In genomic region chr17:72518810-72519597, GRCh38 we compare ENCODE assay signal across 1 cellular context.
A peak's percentile ranks its signal among the peaks of the same experiment; 100 is the strongest.
TF ChIP-seq lines count a peak whose summit lies in the region.

No MANE protein-coding gene starts in this region.

TF ChIP-seq in HepG2, 621 proteins besides CTCF, POLR2A, EP300 and RAD21 (continued from another document):
- TF ChIP-seq ARID5B (CRISPR knock-in tag; IDR thresholded peaks at IDR 0.05), result peak; percentile 94
- TF ChIP-seq E2F5 (CRISPR knock-in tag; conservative IDR thresholded peaks at IDR 0.05), result no peak
- peak; percentile 56; the same call in 1 of the 2 replicates for TF ChIP-seq KDM2A (CRISPR knock-in tag; IDR thresholded peaks at IDR 0.05; ENCODE audit: borderline replicate concordance, low read depth)
- no peak for TF ChIP-seq ZFYVE20 (CRISPR knock-in tag; IDR thresholded peaks at IDR 0.05; ENCODE audit: borderline replicate concordance, low read depth)
- TF ChIP-seq ZNF329 (CRISPR knock-in tag; IDR thresholded peaks at IDR 0.05; ENCODE audit: low read depth), result no peak
- no peak for TF ChIP-seq SP1 (IDR thresholded peaks at IDR 0.05)
- no peak for TF ChIP-seq SP1 (CRISPR knock-in tag; IDR thresholded peaks at IDR 0.05)
- no peak for TF ChIP-seq EZH2 (conservative IDR thresholded peaks at IDR 0.05; ENCODE audit: low read depth, low read length)
- peak; percentile 85 for TF ChIP-seq NR2F6 (IDR thresholded peaks at IDR 0.05)
- peak; percentile 73 for TF ChIP-seq NR2F6 (CRISPR knock-in tag; IDR thresholded peaks at IDR 0.05)
- TF ChIP-seq ZNF619 (CRISPR knock-in tag; IDR thresholded peaks at IDR 0.05), result 0 out of 2 replicates have a peak, but pooled peaks have one; percentile 59
- no peak for TF ChIP-seq ZNF282 (IDR thresholded peaks at IDR 0.05; ENCODE audit: partially characterized antibody)
- no peak; the same call in 1 of the 2 replicates for TF ChIP-seq KMT2B (CRISPR knock-in tag; IDR thresholded peaks at IDR 0.05)
- TF ChIP-seq LCORL (IDR thresholded peaks at IDR 0.05), result no peak
- TF ChIP-seq LCORL (CRISPR knock-in tag; IDR thresholded peaks at IDR 0.05), result peak; percentile 70
- TF ChIP-seq ZFP36L1 (CRISPR knock-in tag; IDR thresholded peaks at IDR 0.05), result peak; percentile 70; the same call in 1 of the 2 replicates
- no peak for TF ChIP-seq HOXA9 (CRISPR knock-in tag; IDR thresholded peaks at IDR 0.05; ENCODE audit: borderline replicate concordance)
- TF ChIP-seq SOX6 (IDR thresholded peaks at IDR 0.05), result no peak
- TF ChIP-seq SOX6 (CRISPR knock-in tag; IDR thresholded peaks at IDR 0.05), result peak; percentile 90
- peak; percentile 87 for TF ChIP-seq ELF3 (CRISPR knock-in tag; IDR thresholded peaks at IDR 0.05)
- peak; percentile 36; the same call in 1 of the 2 replicates for TF ChIP-seq JUND (CRISPR knock-in tag; IDR thresholded peaks at IDR 0.05)
- no peak for TF ChIP-seq ZNF33A (CRISPR knock-in tag; IDR thresholded peaks at IDR 0.05; ENCODE audit: borderline replicate concordance)
- TF ChIP-seq, protein P1, sequence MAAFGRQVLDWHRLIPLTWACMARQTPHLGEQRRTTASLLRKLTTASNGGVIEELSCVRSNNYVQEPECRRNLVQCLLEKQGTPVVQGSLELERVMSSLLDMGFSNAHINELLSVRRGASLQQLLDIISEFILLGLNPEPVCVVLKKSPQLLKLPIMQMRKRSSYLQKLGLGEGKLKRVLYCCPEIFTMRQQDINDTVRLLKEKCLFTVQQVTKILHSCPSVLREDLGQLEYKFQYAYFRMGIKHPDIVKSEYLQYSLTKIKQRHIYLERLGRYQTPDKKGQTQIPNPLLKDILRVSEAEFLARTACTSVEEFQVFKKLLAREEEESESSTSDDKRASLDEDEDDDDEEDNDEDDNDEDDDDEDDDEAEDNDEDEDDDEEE (CRISPR knock-in tag; IDR thresholded peaks at IDR 0.05), result no peak; the same call in 1 of the 2 replicates
- peak; percentile 63; the same call in 1 of the 2 replicates for TF ChIP-seq CENPT (CRISPR knock-in tag; IDR thresholded peaks at IDR 0.05; ENCODE audit: low read depth)
- TF ChIP-seq NFIB (CRISPR knock-in tag; IDR thresholded peaks at IDR 0.05; ENCODE audit: borderline replicate concordance), result no peak
- no peak for TF ChIP-seq ZSCAN30 (CRISPR knock-in tag; IDR thresholded peaks at IDR 0.05)
- TF ChIP-seq PBX2 (CRISPR knock-in tag; IDR thresholded peaks at IDR 0.05), result 0 out of 2 replicates have a peak, but pooled peaks have one; percentile 16
- TF ChIP-seq KMT2A (CRISPR knock-in tag; IDR thresholded peaks at IDR 0.05), result no peak; the same call in 1 of the 2 replicates
- no peak for TF ChIP-seq ZNF260 (CRISPR knock-in tag; IDR thresholded peaks at IDR 0.05; ENCODE audit: borderline replicate concordance, low read depth)
- peak; percentile 57 for TF ChIP-seq SRSF1 (optimal IDR thresholded peaks at IDR 0.05; ENCODE audit: low read depth, low read length)
- peak; percentile 91 for TF ChIP-seq TARDBP (CRISPR knock-in tag; IDR thresholded peaks at IDR 0.05)
- TF ChIP-seq ZNF563 (CRISPR knock-in tag; IDR thresholded peaks at IDR 0.05), result peak; percentile 57; the same call in 1 of the 2 replicates
- peak; percentile 44; the same call in 1 of the 2 replicates for TF ChIP-seq ZNF564 (CRISPR knock-in tag; IDR thresholded peaks at IDR 0.05)
- TF ChIP-seq ZFX (CRISPR knock-in tag; IDR thresholded peaks at IDR 0.05; ENCODE audit: low read depth), result peak; percentile 57
- TF ChIP-seq RCOR2 (CRISPR knock-in tag; IDR thresholded peaks at IDR 0.05), result peak; percentile 84
- peak; percentile 94 for TF ChIP-seq ARID3A (IDR thresholded peaks at IDR 0.05; ENCODE audit: low read depth, low read length)
- TF ChIP-seq ZNF256 (CRISPR knock-in tag; conservative IDR thresholded peaks at IDR 0.05), result no peak; the same call in 1 of the 2 replicates
- TF ChIP-seq PHB2 (IDR thresholded peaks at IDR 0.05; ENCODE audit: partially characterized antibody), result no peak
- TF ChIP-seq, protein P2, sequence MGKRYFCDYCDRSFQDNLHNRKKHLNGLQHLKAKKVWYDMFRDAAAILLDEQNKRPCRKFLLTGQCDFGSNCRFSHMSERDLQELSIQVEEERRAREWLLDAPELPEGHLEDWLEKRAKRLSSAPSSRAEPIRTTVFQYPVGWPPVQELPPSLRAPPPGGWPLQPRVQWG (CRISPR knock-in tag; IDR thresholded peaks at IDR 0.05; ENCODE audit: borderline replicate concordance, low read depth), result no peak
- TF ChIP-seq POLR2G (IDR thresholded peaks at IDR 0.05; ENCODE audit: low read depth, low read length), result peak; percentile 50; the same call in 1 of the 2 replicates
- peak; percentile 87 for TF ChIP-seq HHEX (CRISPR knock-in tag; IDR thresholded peaks at IDR 0.05)
- peak; percentile 80 for TF ChIP-seq ETV5 (CRISPR knock-in tag; IDR thresholded peaks at IDR 0.05; ENCODE audit: borderline replicate concordance)
- peak; percentile 85; the same call in 1 of the 2 replicates for TF ChIP-seq ZBTB20 (CRISPR knock-in tag; IDR thresholded peaks at IDR 0.05; ENCODE audit: borderline replicate concordance, low read depth)
- TF ChIP-seq, protein P3, sequence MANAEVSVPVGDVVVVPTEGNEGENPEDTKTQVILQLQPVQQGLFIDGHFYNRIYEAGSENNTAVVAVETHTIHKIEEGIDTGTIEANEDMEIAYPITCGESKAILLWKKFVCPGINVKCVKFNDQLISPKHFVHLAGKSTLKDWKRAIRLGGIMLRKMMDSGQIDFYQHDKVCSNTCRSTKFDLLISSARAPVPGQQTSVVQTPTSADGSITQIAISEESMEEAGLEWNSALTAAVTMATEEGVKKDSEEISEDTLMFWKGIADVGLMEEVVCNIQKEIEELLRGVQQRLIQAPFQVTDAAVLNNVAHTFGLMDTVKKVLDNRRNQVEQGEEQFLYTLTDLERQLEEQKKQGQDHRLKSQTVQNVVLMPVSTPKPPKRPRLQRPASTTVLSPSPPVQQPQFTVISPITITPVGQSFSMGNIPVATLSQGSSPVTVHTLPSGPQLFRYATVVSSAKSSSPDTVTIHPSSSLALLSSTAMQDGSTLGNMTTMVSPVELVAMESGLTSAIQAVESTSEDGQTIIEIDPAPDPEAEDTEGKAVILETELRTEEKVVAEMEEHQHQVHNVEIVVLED (CRISPR knock-in tag; IDR thresholded peaks at IDR 0.05; ENCODE audit: borderline replicate concordance), result peak; percentile 45; the same call in 1 of the 2 replicates
- peak; percentile 40; the same call in 1 of the 2 replicates for TF ChIP-seq JUN (CRISPR knock-in tag; IDR thresholded peaks at IDR 0.05)
- no peak for TF ChIP-seq FOXM1 (CRISPR knock-in tag; IDR thresholded peaks at IDR 0.05)
- no peak for TF ChIP-seq ATM (IDR thresholded peaks at IDR 0.05; ENCODE audit: borderline replicate concordance)
- no peak for TF ChIP-seq ISX (CRISPR knock-in tag; conservative IDR thresholded peaks at IDR 0.05)
